1 cellular context compared by ENCODE assay signal in genomic region chr3:44988073-44988472, GRCh38.
TF ChIP-seq lines count a peak whose summit lies in the region.

No MANE protein-coding gene starts in this region.

TF ChIP-seq in endothelial cell of umbilical vein, 7 proteins besides CTCF, POLR2A, EP300 and RAD21:
- TF ChIP-seq POLR2AphosphoS5 (IDR thresholded peaks at IDR 0.05; ENCODE audit: insufficient read depth, low read depth, low read length) (no peak), JUN (IDR thresholded peaks at IDR 0.05; ENCODE audit: borderline replicate concordance, insufficient read depth, insufficient read length, low read depth) (no peak), GATA2 (IDR thresholded peaks at IDR 0.05; ENCODE audit: insufficient read depth, insufficient read length, low read depth, low read length) (no peak), MYC (IDR thresholded peaks at IDR 0.05; ENCODE audit: low read depth, low read length) (no peak), MAX (IDR thresholded peaks at IDR 0.05; ENCODE audit: insufficient read depth, insufficient read length) (no peak), FOS (IDR thresholded peaks at IDR 0.05; ENCODE audit: borderline replicate concordance, insufficient read depth, low read length) (no peak), EZH2 (IDR thresholded peaks at IDR 0.05; ENCODE audit: borderline replicate concordance, low read depth, low read length, severe bottlenecking) (no peak)
